Comparison of ENCODE assay signal across 9 cellular contexts in the genomic region with DNA sequence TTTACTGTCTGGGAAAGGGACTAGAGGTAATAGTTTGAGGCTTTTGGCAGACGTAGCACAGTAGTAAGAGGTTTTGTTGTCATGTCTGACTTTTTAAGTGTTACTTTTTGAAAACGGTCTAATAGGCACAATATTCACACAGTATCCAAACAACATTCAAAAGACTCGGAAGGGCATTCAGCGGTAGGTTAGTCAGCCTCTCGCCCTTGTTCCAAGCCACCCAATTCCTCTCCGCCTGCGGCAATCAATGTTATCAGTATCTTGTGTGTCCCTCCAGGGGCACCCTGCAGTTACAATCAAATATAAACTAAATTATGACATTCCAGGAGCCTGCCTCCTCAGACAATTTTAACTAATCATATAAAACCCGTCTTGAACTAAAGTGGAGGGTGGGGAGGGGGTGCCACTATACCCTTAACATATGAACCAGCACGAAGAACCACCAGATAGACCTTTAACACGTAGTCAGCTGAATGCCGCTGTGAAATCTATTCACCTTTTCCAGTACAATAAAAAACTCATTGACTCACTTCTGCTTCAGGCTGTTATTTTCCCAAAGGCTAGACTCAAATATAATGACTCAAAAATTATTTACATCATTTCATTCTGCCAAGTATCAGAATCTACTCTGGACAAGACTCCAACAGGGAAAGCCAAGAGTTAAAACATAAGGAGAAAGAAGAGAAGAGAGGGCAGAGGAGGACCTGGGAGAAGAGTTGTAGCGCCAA. TPM values are rescaled to one million over a fixed set of nuclear protein-coding genes. Genes with fewer than 3 reads are reported as not detected.
A peak's percentile ranks its signal among the peaks of the same experiment; 100 is the strongest.
DNase-seq lines count a peak whose midpoint lies in the region; ATAC-seq, FAIRE-seq and TF ChIP-seq lines count a peak whose summit lies in the region.
"Had no signal": no experiment of that assay in that cellular context is flagged by ENCODE, and none has a peak within 500 bp of the region (broad histone marks: within the 10 kb centered on the region; RNA-seq: fewer than 3 reads in every experiment).

No MANE protein-coding gene starts in this region.

- peaks cover 57% of the 10 kb centered on the region for H3K4me1 Mint-ChIP-seq in stimulated activated naive CD8-positive, alpha-beta T cell treated with anti-CD3 and anti-CD28 coated beads, Interleukin-15, Interleukin-2, amounts not matched to agents 100 ng/mL and 50 ng/mL, for 24 hours (ENCODE audit: low read depth)

- no peak overlapping the region for H2BK5ac ChIP-seq in mesendoderm (ENCODE audit: low read length)

- no peak overlapping the region for H2AFZ ChIP-seq in K562 (ENCODE audit: low read depth, low read length)

- FAIRE-seq in K562 (lab: Jason Lieb, UNC): no peak
- FAIRE-seq: colon had no signal

- H3K9ac ChIP-seq in K562 (ENCODE audit: insufficient read depth in 1 of 2, low read depth in 2 of 2, low read length in 2 of 2) (no peak overlapping the region), mesendoderm (ENCODE audit: low read length) (no peak overlapping the region)

- H4K20me1 ChIP-seq in K562 (replicated peaks; ENCODE audit: control insufficient read depth, insufficient read depth, low read length): no peaks in the 10 kb centered on the region; the same call in 1 of the 2 replicates

- H3K9me3 Mint-ChIP-seq in stimulated activated naive CD8-positive, alpha-beta T cell treated with anti-CD3 and anti-CD28 coated beads, Interleukin-15, Interleukin-2, amounts not matched to agents 100 ng/mL and 50 ng/mL, for 24 hours: no peaks in the 10 kb centered on the region

- WGBS in K562 (ENCODE audit: insufficient coverage, low coverage, missing lambda C conversion rate): 43% methylated on average over 12 of the region's 12 CpGs
- WGBS in mesendoderm (ENCODE audit: extremely low coverage, insufficient coverage, low lambda C conversion rate): no CpG with 5 or more reads among the region's 12 CpGs

- CTCF ChIA-PET in K562 (lab: Yijun Ruan, JAX; ENCODE audit: low intra/inter-chr PET ratio): no interaction called here

- TF ChIP-seq POLR2A in K562 (conservative IDR thresholded peaks at IDR 0.05): no peak

- H3K4me1 ChIP-seq in K562 (replicated peaks in 1 of 2; ENCODE audit: control insufficient read depth in 2 of 2, insufficient read depth in 2 of 2, low read length in 2 of 2) (peaks cover 3 to 27% of the 10 kb centered on the region in 2 experiments; a peak in 3 of 5 replicates), mesendoderm (ENCODE audit: control insufficient read depth, low read depth, low read length) (no peaks in the 10 kb centered on the region)

- H3K36me3 ChIP-seq in K562 (ENCODE audit: control insufficient read depth, insufficient read depth, low read length) (no peaks in the 10 kb centered on the region), mesendoderm (ENCODE audit: control insufficient read depth, insufficient read depth, low read length) (no peaks in the 10 kb centered on the region)

- no peak overlapping the region for H2BK120ac ChIP-seq in mesendoderm (ENCODE audit: low read depth, low read length)

- H4K8ac ChIP-seq in mesendoderm (ENCODE audit: low read depth, low read length): no peak overlapping the region

- TF ChIP-seq EP300 in K562 (IDR thresholded peaks at IDR 0.05; ENCODE audit: low read length): no peak

- H3K79me1 ChIP-seq in mesendoderm (ENCODE audit: low read length): no peaks in the 10 kb centered on the region

- peaks cover 18% of the 10 kb centered on the region for H3K27me3 Mint-ChIP-seq in stimulated activated naive CD8-positive, alpha-beta T cell treated with anti-CD3 and anti-CD28 coated beads, Interleukin-15, Interleukin-2, amounts not matched to agents 100 ng/mL and 50 ng/mL, for 24 hours

- H3K9me3 ChIP-seq in K562 (replicated peaks; ENCODE audit: control insufficient read depth, insufficient read depth, low read depth, low read length): no peaks in the 10 kb centered on the region

- no TSS peak for BruUV-seq in K562 (replicated peaks; lab: Mats Ljungman, UMichigan)

- H3K23ac ChIP-seq in mesendoderm (ENCODE audit: low read length): no peak overlapping the region

- no peak overlapping the region for H3K4ac ChIP-seq in mesendoderm (ENCODE audit: low read depth, low read length)

- ATAC-seq in stimulated activated naive CD8-positive, alpha-beta T cell treated with anti-CD3 and anti-CD28 coated beads, Interleukin-15, Interleukin-2, amounts not matched to agents 100 U/mL and 50 U/mL, for 24 hours: no peak
- no peak for ATAC-seq in K562
- ATAC-seq in HG02973 (IDR thresholded peaks at IDR 0.05; ENCODE audit: unreplicated experiment): no peak
- no peak for ATAC-seq in GM21717 (IDR thresholded peaks at IDR 0.05; ENCODE audit: unreplicated experiment)

- H3K4me2 ChIP-seq in K562 (ENCODE audit: insufficient read depth, low read length): peak overlapping the region; percentile 49; the same call in 1 of the 2 replicates
- H3K4me2 ChIP-seq in mesendoderm (ENCODE audit: low read length): peak overlapping the region; percentile 0

- H3K18ac ChIP-seq in mesendoderm (ENCODE audit: low read length): no peak overlapping the region

- H3K4me3 Mint-ChIP-seq in stimulated activated naive CD8-positive, alpha-beta T cell treated with anti-CD3 and anti-CD28 coated beads, Interleukin-15, Interleukin-2, amounts not matched to agents 100 ng/mL and 50 ng/mL, for 24 hours: peak overlapping the region; percentile 84

- H3K4me3 ChIP-seq in K562: 0 out of 2 replicates have a peak overlapping the region, but pooled peaks have one; percentile 9
- no peak overlapping the region for H3K4me3 ChIP-seq in mesendoderm (ENCODE audit: low read length)

- POLR2A ChIA-PET in K562 (lab: Yijun Ruan, JAX): no interaction called here

- TF ChIP-seq CTCF in K562 (IDR thresholded peaks at IDR 0.05 in 2 of 3, conservative IDR thresholded peaks at IDR 0.05 in 1 of 3; ENCODE audit: insufficient read depth in 2 of 3, low read depth in 1 of 3, low read length in 3 of 3): no peak

- H3K27ac ChIP-seq in K562 (ENCODE audit: extremely low read depth, low read depth, low read length) (no peak overlapping the region), mesendoderm (ENCODE audit: low read depth, low read length) (no peak overlapping the region)

- no peak overlapping the region for H4K5ac ChIP-seq in mesendoderm (ENCODE audit: low read length)

- H3K36me3 Mint-ChIP-seq in stimulated activated naive CD8-positive, alpha-beta T cell treated with anti-CD3 and anti-CD28 coated beads, Interleukin-15, Interleukin-2, amounts not matched to agents 100 ng/mL and 50 ng/mL, for 24 hours (ENCODE audit: low read depth): no peaks in the 10 kb centered on the region

- H2BK15ac ChIP-seq in mesendoderm (replicated peaks; ENCODE audit: low read depth): no peak overlapping the region

- in situ Hi-C loops in K562 (cut with MboI): loop anchor here (10.0 kb wide), 1 partner anchor 1416 kb away; no protein-coding TSS in a partner anchor

- peak overlapping the region; percentile 63 for H3K27ac Mint-ChIP-seq in stimulated activated naive CD8-positive, alpha-beta T cell treated with anti-CD3 and anti-CD28 coated beads, Interleukin-15, Interleukin-2, amounts not matched to agents 100 ng/mL and 50 ng/mL, for 24 hours

- no peak overlapping the region for H3K56ac ChIP-seq in mesendoderm (ENCODE audit: low read length)

- H3K9me1 ChIP-seq in K562 (ENCODE audit: control insufficient read depth, insufficient read depth, low read length): no peaks in the 10 kb centered on the region

- DNase-seq in stimulated activated naive CD8-positive, alpha-beta T cell treated with anti-CD3 and anti-CD28 coated beads, Interleukin-15, Interleukin-2, amounts not matched to agents 100 U/mL and 50 U/mL, for 24 hours: no peak
- no peak for DNase-seq in K562 (ENCODE audit: extremely low read depth in 1 of 4, low spot score in 3 of 4)
- DNase-seq in mesendoderm: peak; percentile 27
- no peak for DNase-seq in posterior vena cava (ENCODE audit: low spot score)
- no peak for DNase-seq in activated naive CD4-positive, alpha-beta T cell (lab: John Stamatoyannopoulos, UW)

- intact Hi-C loops in K562 (cut with micrococcal nuclease) (loop anchor here (5.0 to 10.0 kb wide), 2 partner anchors 424 to 1539 kb away; no protein-coding TSS in a partner anchor), posterior vena cava (cut with DNase I) (loop anchor here (5.0 to 10.0 kb wide), 4 partner anchors 146 to 1146 kb away; no protein-coding TSS in a partner anchor)

- no peak for TF ChIP-seq RAD21 in K562 (CRISPR knock-in tag; conservative IDR thresholded peaks at IDR 0.05 in 1 of 2, IDR thresholded peaks at IDR 0.05 in 1 of 2)

- H3K79me2 ChIP-seq in K562 (ENCODE audit: control insufficient read depth, insufficient read depth, low read length) (peaks cover 7% of the 10 kb centered on the region; the same call in 2 of the 3 replicates), mesendoderm (ENCODE audit: control insufficient read depth, insufficient read depth, low read length) (no peaks in the 10 kb centered on the region)

- no peak overlapping the region for H2AK5ac ChIP-seq in mesendoderm (ENCODE audit: low read length)

- H3K27me3 ChIP-seq in K562 (ENCODE audit: control insufficient read depth in 2 of 2, insufficient read depth in 2 of 2, low read length in 2 of 2) (peaks cover 0 to 4% of the 10 kb centered on the region in 2 experiments; a peak in 1 of 5 replicates), mesendoderm (ENCODE audit: insufficient read depth, low read length, poor library complexity) (no peaks in the 10 kb centered on the region)

RNA-seq across cellular contexts. Expression of gene TENT5A, which starts 1.7 kb away (rescaled TPM):
- 1.2 and 3.3 TPM in 2 replicates for total RNA-seq in K562 (2011; cell fraction: chromatin; rRNA removed; ENCODE audit: low replicate concordance)
- 1.1 and 1.3 TPM in 2 replicates for total RNA-seq in K562 (2011; cell fraction: nucleolus; rRNA removed)
- 1.7 and 2.7 TPM in 2 replicates for total RNA-seq in K562 (2011; cell fraction: nucleoplasm; rRNA removed)
- total RNA-seq in K562 (2014; rRNA removed) (1.00 and 1.1 TPM in 2 replicates), K562 (2014; rRNA removed; fragmentation: Illumina TruSeq; extraction: Trizol) (1.5 and 1.7 TPM in 2 replicates), K562 (2015; rRNA removed; fragmentation: Illumina TruSeq; extraction: Trizol) (2.3 TPM in 2 replicates), K562 (2021) (1.3 and 1.4 TPM in 2 replicates), posterior vena cava (10 to 100 TPM; 43.6 to 58.2 TPM)
- polyA plus RNA-seq in K562 (2011; rRNA removed) (0.41 and 0.95 TPM in 2 replicates), K562 (2014; fragmentation: Illumina TruSeq; extraction: Trizol) (0.89 and 1.3 TPM in 2 replicates), K562 (2014; fragmentation: Nextera tagmentation; extraction: Ambion mirVana) (1 to 10 TPM; 1.1 to 1.7 TPM), K562 (2014; rRNA removed) (0.77 and 0.82 TPM in 2 replicates)
- polyA plus RNA-seq in K562 (2011; cell fraction: cytosol; rRNA removed): 0.16 and 0.31 TPM in 2 replicates
- polyA plus RNA-seq in K562 (2011; cell fraction: nucleus; rRNA removed): 0.63 and 1.4 TPM in 2 replicates
- polyA plus RNA-seq in K562 (2012): 0.83 and 1.00 TPM in 2 replicates
- polyA minus RNA-seq in K562 (2011; rRNA and poly(A)+ RNA removed): 0.45 and 1.3 TPM in 2 replicates
- 1.4 and 2.1 TPM in 2 replicates for polyA minus RNA-seq in K562 (2011; cell fraction: cytosol; rRNA and poly(A)+ RNA removed)
- 0.81 and 0.89 TPM in 2 replicates for polyA minus RNA-seq in K562 (2011; cell fraction: nucleus; rRNA and poly(A)+ RNA removed)
- 0.69 TPM for polyA plus RNA-seq in mesendoderm (2013, experiment 1 of 2)
- 0.62 TPM for polyA plus RNA-seq in mesendoderm (2013, experiment 2 of 2)

Comparison
In these comparisons a context has a peak if more than half of its experiments do, and no peak if none do; other contexts are left out.
1. RNA of gene TENT5A, which starts 1.7 kb away (total RNA-seq): 43.6 to 58.2 TPM in posterior vena cava; 1.00 to 3.3 TPM in K562; every median in the first group is over 10 times any median in the second.